ENCODE assay signal across 16 cellular contexts in the genomic region with DNA sequence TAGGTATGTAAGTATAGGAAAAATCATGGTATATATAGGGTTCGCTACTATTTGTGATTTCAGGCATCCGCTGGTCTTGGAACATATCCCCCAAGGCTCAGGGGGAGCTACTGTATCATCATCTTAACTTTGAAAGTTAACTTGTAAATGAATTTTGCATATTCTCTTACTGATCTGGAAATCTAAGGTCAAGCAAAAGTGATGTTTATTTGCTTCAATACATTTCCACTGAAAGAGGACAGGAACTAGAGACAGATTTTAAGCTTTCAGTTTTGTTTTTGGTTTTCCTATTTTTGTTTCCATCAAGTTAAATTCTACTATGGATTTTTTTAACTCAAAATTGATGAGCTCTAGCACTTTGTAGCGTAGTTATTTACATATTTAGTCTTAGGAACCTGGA. TPM values are rescaled to one million over a fixed set of nuclear protein-coding genes. Genes with fewer than 3 reads are reported as not detected.
DNase-seq lines count a peak whose midpoint lies in the region; ATAC-seq, FAIRE-seq and TF ChIP-seq lines count a peak whose summit lies in the region.
"Had no signal": no experiment of that assay in that cellular context is flagged by ENCODE, and none has a peak within 500 bp of the region (broad histone marks: within the 10 kb centered on the region; RNA-seq: fewer than 3 reads in every experiment).

No MANE protein-coding gene starts in this region.

- H3K36me3 ChIP-seq in esophagus squamous epithelium: no peaks in the 10 kb centered on the region
- H3K36me3 ChIP-seq in HepG2 (replicated peaks in 1 of 2; ENCODE audit: control insufficient read depth in 1 of 2, insufficient read depth in 2 of 2, low read length in 2 of 2): no peaks in the 10 kb centered on the region; a peak in 1 of 5 replicates
- H3K36me3 ChIP-seq: WERI-Rb-1 had no signal

- DNase-seq in activated naive CD8-positive, alpha-beta T cell treated with anti-CD3 and anti-CD28 coated beads, Interleukin-2, amount 10 ng/mL, durations not matched to agents 7 days and 5 days: no peak
- no peak for DNase-seq in activated naive CD8-positive, alpha-beta T cell treated with anti-CD3 and anti-CD28 coated beads for 36 hours
- DNase-seq in glomerular visceral epithelial cell (ENCODE audit: extremely low spot score) (no peak), esophagus squamous epithelium (lab: John Stamatoyannopoulos, UW) (no peak), KBM-7 (no peak), HepG2 (ENCODE audit: low spot score) (no peak)
- DNase-seq: activated T-cell treated with anti-CD3 and anti-CD28 coated beads, Interleukin-2, amount 50 U/mL, for 4 hours; mucosa of descending colon; NCI-H526; stimulated activated CD4-positive, alpha-beta T cell treated with anti-CD3 and anti-CD28 coated beads, Interleukin-2, amount 100 ng/mL, for 24 hours; WERI-Rb-1 had no signal

- TF ChIP-seq CTCF in esophagus squamous epithelium (IDR thresholded peaks at IDR 0.05) (no peak), HepG2 (CRISPR knock-in tag; IDR thresholded peaks at IDR 0.05) (no peak)

- H3K4me1 ChIP-seq in esophagus squamous epithelium (no peaks in the 10 kb centered on the region), HepG2 (ENCODE audit: insufficient read depth, low read length) (no peaks in the 10 kb centered on the region)

- H3K4me1 Mint-ChIP-seq in activated naive CD8-positive, alpha-beta T cell treated with anti-CD3 and anti-CD28 coated beads, Interleukin-2, amount 10 ng/mL, durations not matched to agents 7 days and 5 days: peaks cover 13% of the 10 kb centered on the region
- peaks cover 5% of the 10 kb centered on the region for H3K4me1 Mint-ChIP-seq in activated naive CD8-positive, alpha-beta T cell treated with anti-CD3 and anti-CD28 coated beads for 36 hours

- no peak overlapping the region for H3K4me2 ChIP-seq in HepG2 (ENCODE audit: low read depth, low read length)

- CTCF ChIA-PET in HepG2 (lab: Yijun Ruan, JAX; ENCODE audit: low intra/inter-chr PET ratio, low total read pairs): no interaction called here

- intact Hi-C loops in esophagus squamous epithelium (cut with DNase I): no loop called here
- intact Hi-C loops in HepG2 (cut with micrococcal nuclease; ENCODE audit: unreplicated experiment): loop anchor here (5.0 kb wide), 1 partner anchor 222 kb away; a partner anchor contains a TSS

- H3K9me3 ChIP-seq in esophagus squamous epithelium (no peaks in the 10 kb centered on the region), HepG2 (ENCODE audit: low read length) (no peaks in the 10 kb centered on the region)
- H3K9me3 ChIP-seq: mucosa of descending colon had no signal

- H4K20me1 ChIP-seq in HepG2 (ENCODE audit: insufficient read depth, low read length): no peaks in the 10 kb centered on the region

- in situ Hi-C loops in KBM-7 (cut with MboI; ENCODE audit: low pct_unique_long_range_greater_than_20kb, low sequenced_read_pairs) (no loop called here), HepG2 (cut with HindIII; ENCODE audit: extremely low pct_ligation_motif_present, low pct_unique_long_range_greater_than_20kb) (no loop called here)

- peaks cover 5% of the 10 kb centered on the region for H3K36me3 Mint-ChIP-seq in activated naive CD8-positive, alpha-beta T cell treated with anti-CD3 and anti-CD28 coated beads, Interleukin-2, amount 10 ng/mL, durations not matched to agents 7 days and 5 days
- H3K36me3 Mint-ChIP-seq in activated naive CD8-positive, alpha-beta T cell treated with anti-CD3 and anti-CD28 coated beads for 36 hours: peaks cover 22% of the 10 kb centered on the region
- H3K36me3 Mint-ChIP-seq: stimulated activated effector memory CD8-positive, alpha-beta T cell treated with anti-CD3 and anti-CD28 coated beads, Interleukin-12 subunit alpha, Interleukin-12 subunit beta, amount 100 ng/mL, for 72 hours had no signal

- TF ChIP-seq EP300 in HepG2 (IDR thresholded peaks at IDR 0.05; ENCODE audit: low read depth in 2 of 2, low read length in 2 of 2): no peak
- no peak for TF ChIP-seq EP300 in HepG2 (CRISPR knock-in tag; IDR thresholded peaks at IDR 0.05; ENCODE audit: borderline replicate concordance)

- no peaks in the 10 kb centered on the region for H3K27me3 ChIP-seq in esophagus squamous epithelium
- no peaks in the 10 kb centered on the region for H3K27me3 ChIP-seq in HepG2 (ENCODE audit: control insufficient read depth in 1 of 2, insufficient read depth in 2 of 2, low read length in 2 of 2)

- no peak for TF ChIP-seq RAD21 in HepG2 (CRISPR knock-in tag; IDR thresholded peaks at IDR 0.05)

- no peaks in the 10 kb centered on the region for H3K27me3 Mint-ChIP-seq in activated naive CD8-positive, alpha-beta T cell treated with anti-CD3 and anti-CD28 coated beads, Interleukin-2, amount 10 ng/mL, durations not matched to agents 7 days and 5 days
- no peaks in the 10 kb centered on the region for H3K27me3 Mint-ChIP-seq in activated naive CD8-positive, alpha-beta T cell treated with anti-CD3 and anti-CD28 coated beads for 36 hours
- H3K27me3 Mint-ChIP-seq: progenitor cell of endocrine pancreas had no signal

- H3K4me3 Mint-ChIP-seq in activated naive CD8-positive, alpha-beta T cell treated with anti-CD3 and anti-CD28 coated beads, Interleukin-2, amount 10 ng/mL, durations not matched to agents 7 days and 5 days: peak overlapping the region; percentile 44
- no peak overlapping the region for H3K4me3 Mint-ChIP-seq in activated naive CD8-positive, alpha-beta T cell treated with anti-CD3 and anti-CD28 coated beads for 36 hours
- H3K4me3 Mint-ChIP-seq: activated T-cell treated with anti-CD3 and anti-CD28 coated beads, Interleukin-2, amount 50 U/mL, for 4 hours; stimulated activated effector memory CD8-positive, alpha-beta T cell treated with anti-CD3 and anti-CD28 coated beads, Interleukin-12 subunit alpha, Interleukin-12 subunit beta, amount 100 ng/mL, for 72 hours had no signal

- peak overlapping the region; percentile 59 for H3K27ac Mint-ChIP-seq in activated naive CD8-positive, alpha-beta T cell treated with anti-CD3 and anti-CD28 coated beads, Interleukin-2, amount 10 ng/mL, durations not matched to agents 7 days and 5 days
- H3K27ac Mint-ChIP-seq in activated naive CD8-positive, alpha-beta T cell treated with anti-CD3 and anti-CD28 coated beads for 36 hours: no peak overlapping the region
- H3K27ac Mint-ChIP-seq: progenitor cell of endocrine pancreas; stimulated activated effector memory CD8-positive, alpha-beta T cell treated with anti-CD3 and anti-CD28 coated beads, Interleukin-12 subunit alpha, Interleukin-12 subunit beta, amount 100 ng/mL, for 72 hours had no signal

- H3K4me3 ChIP-seq in esophagus squamous epithelium: no peak overlapping the region
- H3K4me3 ChIP-seq in HepG2 (replicated peaks in 1 of 3; ENCODE audit: insufficient read depth in 1 of 3, low read depth in 2 of 3, low read length in 3 of 3): no peak overlapping the region
- H3K4me3 ChIP-seq: mucosa of descending colon had no signal

- WGBS in esophagus squamous epithelium, 2 donors: 88 to 94% methylated on average over 3 of the region's 3 CpGs
- WGBS in HepG2 (ENCODE audit: low lambda C conversion rate): 97% methylated on average over 3 of the region's 3 CpGs

- H3K9ac ChIP-seq in HepG2 (ENCODE audit: insufficient read depth, low read depth, low read length): no peak overlapping the region

- no peaks in the 10 kb centered on the region for H3K9me3 Mint-ChIP-seq in activated naive CD8-positive, alpha-beta T cell treated with anti-CD3 and anti-CD28 coated beads, Interleukin-2, amount 10 ng/mL, durations not matched to agents 7 days and 5 days
- no peaks in the 10 kb centered on the region for H3K9me3 Mint-ChIP-seq in activated naive CD8-positive, alpha-beta T cell treated with anti-CD3 and anti-CD28 coated beads for 36 hours
- H3K9me3 Mint-ChIP-seq: activated T-cell treated with anti-CD3 and anti-CD28 coated beads, Interleukin-2, amount 50 U/mL, for 4 hours; stimulated activated effector memory CD8-positive, alpha-beta T cell treated with anti-CD3 and anti-CD28 coated beads, Interleukin-12 subunit alpha, Interleukin-12 subunit beta, amount 100 ng/mL, for 72 hours had no signal

- H2AFZ ChIP-seq in HepG2 (ENCODE audit: low read length): no peak overlapping the region

- no peaks in the 10 kb centered on the region for H3K79me2 ChIP-seq in HepG2 (ENCODE audit: insufficient read depth, low read length)

- TF ChIP-seq POLR2A in esophagus squamous epithelium (IDR thresholded peaks at IDR 0.05) (no peak), HepG2 (IDR thresholded peaks at IDR 0.05; ENCODE audit: insufficient read depth in 1 of 2, low read depth in 2 of 2, low read length in 2 of 2) (no peak)

- no peak for FAIRE-seq in HepG2 (lab: Jason Lieb, UNC)

- POLR2A ChIA-PET in activated naive CD8-positive, alpha-beta T cell treated with anti-CD3 and anti-CD28 coated beads, Interleukin-2, amount 10 ng/mL, durations not matched to agents 7 days and 5 days (lab: Charles Lee): interaction anchor here (1.8 kb wide), 1 partner anchor 384 kb away, joined by 5 read pairs; a partner anchor contains a TSS
- POLR2A ChIA-PET in HepG2 (lab: Yijun Ruan, JAX): no interaction called here

- no TSS peak for BruUV-seq in HepG2 (replicated peaks; lab: Mats Ljungman, UMichigan)

- H3K27ac ChIP-seq in esophagus squamous epithelium (no peak overlapping the region), HepG2 (ENCODE audit: extremely low read length, insufficient read depth, low read length) (no peak overlapping the region)
- H3K27ac ChIP-seq: WERI-Rb-1 had no signal

- ATAC-seq in activated naive CD8-positive, alpha-beta T cell treated with anti-CD3 and anti-CD28 coated beads, Interleukin-2, amount 10 ng/mL, durations not matched to agents 7 days and 5 days (ENCODE audit: low read depth): no peak
- ATAC-seq in GM21576 (IDR thresholded peaks at IDR 0.05; ENCODE audit: unreplicated experiment) (peak; percentile 48), HG03139 (IDR thresholded peaks at IDR 0.05; ENCODE audit: unreplicated experiment) (peak; percentile 45), HepG2 (no peak)
- ATAC-seq: activated T-cell treated with anti-CD3 and anti-CD28 coated beads, Interleukin-2, amount 50 U/mL, for 4 hours; mucosa of descending colon; Right ventricle myocardium inferior; stimulated activated effector memory CD8-positive, alpha-beta T cell treated with anti-CD3 and anti-CD28 coated beads, Interleukin-12 subunit alpha, Interleukin-12 subunit beta, amount 100 ng/mL, for 72 hours had no signal

RNA-seq across cellular contexts. Expression of a gene that starts 56.2 kb away (rescaled TPM):
- total RNA-seq in activated naive CD8-positive, alpha-beta T cell treated with anti-CD3 and anti-CD28 coated beads, Interleukin-2, amount 10 ng/mL, durations not matched to agents 7 days and 5 days: 10 to 100 TPM; 16.8 to 16.9 TPM
- 10 to 100 TPM; 34.3 to 34.8 TPM for total RNA-seq in activated naive CD8-positive, alpha-beta T cell treated with anti-CD3 and anti-CD28 coated beads for 36 hours
- 10 to 100 TPM in 3 of 4 donors, 1 to 10 TPM in 1; 9.2 to 23.7 (median 14.0) TPM for total RNA-seq in esophagus squamous epithelium
- total RNA-seq in HepG2 (2016; rRNA removed; fragmentation: Illumina TruSeq; extraction: Trizol): 6.8 and 9.0 TPM in 2 replicates
- 1.3 TPM in 2 replicates for total RNA-seq in HepG2 (2016; cell fraction: cytosol; rRNA removed; fragmentation: Illumina TruSeq; extraction: Trizol; ENCODE audit: low read depth)
- 6.1 and 9.2 TPM in 2 replicates for total RNA-seq in HepG2 (2016; cell fraction: insoluble cytoplasmic fraction; rRNA removed; fragmentation: Illumina TruSeq; extraction: Trizol)
- 3.6 TPM in 2 replicates for total RNA-seq in HepG2 (2016; cell fraction: membrane; rRNA removed; fragmentation: Illumina TruSeq; extraction: Trizol)
- 19.1 TPM in 2 replicates for total RNA-seq in HepG2 (2016; cell fraction: nucleus; rRNA removed; fragmentation: Illumina TruSeq; extraction: Trizol)
- polyA plus RNA-seq in HepG2 (2011; rRNA removed): 3.8 and 5.2 TPM in 2 replicates
- polyA plus RNA-seq in HepG2 (2011; cell fraction: cytosol; rRNA removed): 1.8 and 2.1 TPM in 2 replicates
- polyA plus RNA-seq in HepG2 (2011; cell fraction: nucleus; rRNA removed): 4.2 TPM in 2 replicates
- polyA plus RNA-seq in HepG2 (2012): 8.2 and 9.7 TPM in 2 replicates
- polyA plus RNA-seq in HepG2 (2016; cell fraction: cytosol; fragmentation: Illumina TruSeq; extraction: Trizol; ENCODE audit: low read depth): 1.5 TPM in 2 replicates
- polyA plus RNA-seq in HepG2 (2016; cell fraction: insoluble cytoplasmic fraction; fragmentation: Illumina TruSeq; extraction: Trizol; ENCODE audit: low read depth): 13.6 and 13.8 TPM in 2 replicates
- polyA plus RNA-seq in HepG2 (2016; cell fraction: membrane; fragmentation: Illumina TruSeq; extraction: Trizol; ENCODE audit: low read depth): 3.2 and 3.3 TPM in 2 replicates
- 19.5 and 19.7 TPM in 2 replicates for polyA plus RNA-seq in HepG2 (2016; cell fraction: nucleus; fragmentation: Illumina TruSeq; extraction: Trizol; ENCODE audit: insufficient read depth, low read depth)
- 4.6 and 6.3 TPM in 2 replicates for polyA minus RNA-seq in HepG2 (2011; rRNA and poly(A)+ RNA removed; ENCODE audit: low replicate concordance)
- polyA minus RNA-seq in HepG2 (2011; cell fraction: cytosol; rRNA and poly(A)+ RNA removed): 4.7 and 5.7 TPM in 2 replicates
- 40.2 and 44.8 TPM in 2 replicates for polyA minus RNA-seq in HepG2 (2011; cell fraction: nucleus; rRNA and poly(A)+ RNA removed)

Comparison
In these comparisons a context has a peak if more than half of its experiments do, and no peak if none do; other contexts are left out.
1. ATAC-seq: peak in GM21576 (single experiment) and HG03139 (single experiment); none in activated naive CD8-positive, alpha-beta T cell treated with anti-CD3 and anti-CD28 coated beads, Interleukin-2, amount 10 ng/mL, durations not matched to agents 7 days and 5 days (single experiment) and HepG2 (single experiment).